8 cellular contexts compared by ENCODE assay signal in genomic region chr19:3135961-3136683, GRCh38. TPM values are rescaled to one million over a fixed set of nuclear protein-coding genes. Genes with fewer than 3 reads are reported as not detected.
DNase-seq lines count a peak whose midpoint lies in the region; ATAC-seq, FAIRE-seq and TF ChIP-seq lines count a peak whose summit lies in the region.

Gene GNA15, plus strand, starts transcription at chr19:3136033. Its CDS starts 418 bp downstream, at chr19:3136451.

- H3K4me3 ChIP-seq in heart left ventricle (peak within 1 kb of the TSS in 9 of 12 donors; percentile 33 to 70 (median 43)), lower lobe of right lung (peak within 1 kb of the TSS; percentile 62), uterus (no peak within 1 kb of the TSS)

- no peak for TF ChIP-seq CTCF in heart left ventricle (IDR thresholded peaks at IDR 0.05)
- TF ChIP-seq CTCF in lower lobe of right lung (IDR thresholded peaks at IDR 0.05) = no peak
- no peak for TF ChIP-seq CTCF in uterus (IDR thresholded peaks at IDR 0.05)

- FAIRE-seq in H54 (lab: Jason Lieb, UNC) = no peak

- H3K36me3 ChIP-seq in heart left ventricle = no peaks in the 10 kb centered on the region
- no peaks in the 10 kb centered on the region for H3K36me3 ChIP-seq in lower lobe of right lung
- no peaks in the 10 kb centered on the region for H3K36me3 ChIP-seq in uterus

- WGBS in heart left ventricle, 4 donors = 68 to 70% (median 69%) methylated on average over 21 to 40 of the region's 40 CpGs

- peak in 3 of 4 donors; percentile 21 to 70 (median 42) for ATAC-seq in heart left ventricle
- ATAC-seq in lower lobe of right lung = peak; percentile 91 to 93
- ATAC-seq in GM21367 (IDR thresholded peaks at IDR 0.05; ENCODE audit: unreplicated experiment) = no peak
- ATAC-seq in HG02610 (IDR thresholded peaks at IDR 0.05; ENCODE audit: unreplicated experiment) = no peak

- H3K4me1 ChIP-seq in heart left ventricle (peaks cover 0 to 49% (median 5%) of the 10 kb centered on the region in 12 donors), lower lobe of right lung (peaks cover 37% of the 10 kb centered on the region), uterus (peaks cover 0 to 5% of the 10 kb centered on the region in 2 donors)

- peak in 3 of 5 donors; percentile 18 to 70 (median 43) for DNase-seq in heart left ventricle
- DNase-seq in cardiac septum (ENCODE audit: low spot score) = no peak
- peak; percentile 13 for DNase-seq in activated T-helper 1 cell treated with Interleukin-2 at 50 U/mL for 16 hours (ENCODE audit: low read depth)
- peak; percentile 81 for DNase-seq in lower lobe of right lung
- no peak for DNase-seq in uterus
- DNase-seq in H54 (ENCODE audit: insufficient read length, low spot score) = no peak

- peak within 1 kb of the TSS in 9 of 12 donors; percentile 17 to 86 (median 44) for H3K27ac ChIP-seq in heart left ventricle
- H3K27ac ChIP-seq in lower lobe of right lung = peak within 1 kb of the TSS; percentile 80
- H3K27ac ChIP-seq in uterus = peak within 1 kb of the TSS; percentile 30 to 53

- no peaks in the 10 kb centered on the region for H3K27me3 ChIP-seq in heart left ventricle
- H3K27me3 ChIP-seq in lower lobe of right lung (ENCODE audit: low read depth) = no peaks in the 10 kb centered on the region
- no peaks in the 10 kb centered on the region for H3K27me3 ChIP-seq in uterus

- intact Hi-C loops in heart left ventricle (cut with DNase I) (no loop called here), cardiac septum (cut with DNase I) (no loop called here), lower lobe of right lung (cut with DNase I) (no loop called here), uterus (cut with DNase I; ENCODE audit: low total_unique reads) (no loop called here)

- H3K9me3 ChIP-seq in heart left ventricle (peaks cover 0 to 15% (median 3%) of the 10 kb centered on the region in 12 donors), lower lobe of right lung (no peaks in the 10 kb centered on the region), uterus (no peaks in the 10 kb centered on the region)

- no peak for TF ChIP-seq POLR2A in heart left ventricle (IDR thresholded peaks at IDR 0.05)
- no peak for TF ChIP-seq POLR2A in uterus (IDR thresholded peaks at IDR 0.05)
- TF ChIP-seq POLR2A in H54 (IDR thresholded peaks at IDR 0.05; ENCODE audit: low read depth, low read length) = no peak

RNA-seq across cellular contexts. Expression of gene GNA15, which starts in this region (rescaled TPM):
- total RNA-seq in heart left ventricle (10 to 100 TPM in 1 of 9 donors, 1 to 10 TPM in 8; 1.1 to 15.2 (median 2.1) TPM), cardiac septum (1.9 TPM), lower lobe of right lung (24.2 TPM), uterus (1 to 10 TPM; 1.2 to 7.2 (median 2.9) TPM)
- polyA plus RNA-seq in heart left ventricle = 1 to 10 TPM in 1 of 2 donors, under 1 TPM in 1; 0.69 to 1.5 TPM

Comparison
In these comparisons a context has a peak if more than half of its experiments do, and no peak if none do; other contexts are left out.
1. DNase-seq: peak in heart left ventricle (3 of 5), activated T-helper 1 cell treated with Interleukin-2 at 50 U/mL for 16 hours (single experiment) and lower lobe of right lung (single experiment); none in cardiac septum (single experiment), uterus (0 of 2) and H54 (single experiment).
2. ATAC-seq: peak in heart left ventricle (3 of 4) and lower lobe of right lung (2 of 2); none in GM21367 (single experiment) and HG02610 (single experiment).
3. H3K4me3 ChIP-seq: peak in heart left ventricle (9 of 12) and lower lobe of right lung (single experiment); none in uterus (0 of 2).
4. Peak in every context shown above with its lines, with median percentiles within 50 percentile points of each other: H3K27ac ChIP-seq.